22 cellular contexts compared by ENCODE assay signal in genomic region chr10:130871406-130871805, GRCh38.
A peak's percentile ranks its signal among the peaks of the same experiment; 100 is the strongest.
DNase-seq lines count a peak whose midpoint lies in the region; ATAC-seq, FAIRE-seq and TF ChIP-seq lines count a peak whose summit lies in the region.
"Had no signal": no experiment of that assay in that cellular context is flagged by ENCODE, and none has a peak within 500 bp of the region (broad histone marks: within the 10 kb centered on the region; RNA-seq: fewer than 3 reads in every experiment).

No MANE protein-coding gene starts in this region.

- H3K36me3 ChIP-seq in HepG2 (replicated peaks in 1 of 2; ENCODE audit: control insufficient read depth in 1 of 2, insufficient read depth in 2 of 2, low read length in 2 of 2) (no peaks in the 10 kb centered on the region), mesendoderm (ENCODE audit: control insufficient read depth, insufficient read depth, low read length) (no peaks in the 10 kb centered on the region)
- H3K36me3 ChIP-seq: BLaER1 treated with 17β-estradiol and CSF1 and Interleukin-3, amounts not matched to agents 10 nM and 100 nM had no signal

- H3K9me3 ChIP-seq in HepG2 (ENCODE audit: low read length) = no peaks in the 10 kb centered on the region
- H3K9me3 ChIP-seq: A549, Caco-2 had no signal

- no peak overlapping the region for H3K18ac ChIP-seq in mesendoderm (ENCODE audit: low read length)

- no peak overlapping the region for H2BK120ac ChIP-seq in mesendoderm (ENCODE audit: low read depth, low read length)

- H3K79me1 ChIP-seq in mesendoderm (ENCODE audit: low read length) = no peaks in the 10 kb centered on the region

- H3K27ac Mint-ChIP-seq in osteocyte (ENCODE audit: unreplicated experiment) = no peak overlapping the region
- H3K27ac Mint-ChIP-seq: B cell; CD4-positive, alpha-beta T cell; CD8-positive, alpha-beta T cell had no signal

- no peak overlapping the region for H3K4ac ChIP-seq in mesendoderm (ENCODE audit: low read depth, low read length)

- FAIRE-seq in HepG2 (lab: Jason Lieb, UNC) = no peak
- FAIRE-seq: A549, D721Med, G401.6, GM12891, GM19239 had no signal

- no peak overlapping the region for H3K56ac ChIP-seq in mesendoderm (ENCODE audit: low read length)

- no peak for TF ChIP-seq EP300 in HepG2 (IDR thresholded peaks at IDR 0.05; ENCODE audit: low read depth in 2 of 2, low read length in 2 of 2)
- no peak for TF ChIP-seq EP300 in HepG2 (CRISPR knock-in tag; IDR thresholded peaks at IDR 0.05; ENCODE audit: borderline replicate concordance)

- TF ChIP-seq RAD21 in HepG2 (CRISPR knock-in tag; IDR thresholded peaks at IDR 0.05) = no peak

- ATAC-seq in Right ventricle myocardium inferior (no peak), HepG2 (no peak)
- ATAC-seq: A549; CD8-positive, alpha-beta T cell had no signal

- no peak overlapping the region for H2BK15ac ChIP-seq in mesendoderm (replicated peaks; ENCODE audit: low read depth)

- POLR2A ChIA-PET in HepG2 (lab: Yijun Ruan, JAX) = no interaction called here

- no peak overlapping the region for H3K27ac ChIP-seq in HepG2 (ENCODE audit: extremely low read length, insufficient read depth, low read length)
- H3K27ac ChIP-seq in mesendoderm (ENCODE audit: low read depth, low read length) = no peak overlapping the region
- H3K27ac ChIP-seq: 22Rv1; A549; BLaER1 treated with 17β-estradiol and CSF1 and Interleukin-3, amounts not matched to agents 10 nM and 100 nM; C4-2B had no signal

- no TSS peak for BruUV-seq in HepG2 (replicated peaks; lab: Mats Ljungman, UMichigan)

- TF ChIP-seq POLR2A in HepG2 (IDR thresholded peaks at IDR 0.05; ENCODE audit: insufficient read depth in 1 of 2, low read depth in 2 of 2, low read length in 2 of 2) = no peak

- H3K27me3 ChIP-seq in HepG2 (ENCODE audit: control insufficient read depth in 1 of 2, insufficient read depth in 2 of 2, low read length in 2 of 2) (peaks cover 0 to 11% of the 10 kb centered on the region in 2 experiments; a peak in 3 of 5 replicates), mesendoderm (ENCODE audit: insufficient read depth, low read length, poor library complexity) (no peaks in the 10 kb centered on the region)
- H3K27me3 ChIP-seq: BLaER1 treated with 17β-estradiol and CSF1 and Interleukin-3, amounts not matched to agents 10 nM and 100 nM had no signal

- H3K9ac ChIP-seq in HepG2 (ENCODE audit: insufficient read depth, low read depth, low read length) (no peak overlapping the region), mesendoderm (ENCODE audit: low read length) (no peak overlapping the region)
- H3K9ac ChIP-seq: BLaER1 treated with 17β-estradiol and CSF1 and Interleukin-3, amounts not matched to agents 10 nM and 100 nM had no signal

- WGBS in HepG2 (ENCODE audit: low lambda C conversion rate) = 0% methylated on average over 1 of the region's 1 CpG
- WGBS in mesendoderm (ENCODE audit: extremely low coverage, insufficient coverage, low lambda C conversion rate) = no CpG with 5 or more reads among the region's 1 CpG

- H4K20me1 ChIP-seq in HepG2 (ENCODE audit: insufficient read depth, low read length) = no peaks in the 10 kb centered on the region
- H4K20me1 ChIP-seq: BLaER1 treated with 17β-estradiol and CSF1 and Interleukin-3, amounts not matched to agents 10 nM and 100 nM had no signal

- H3K4me3 ChIP-seq in HepG2 (replicated peaks in 1 of 3; ENCODE audit: insufficient read depth in 1 of 3, low read depth in 2 of 3, low read length in 3 of 3) (no peak overlapping the region), mesendoderm (ENCODE audit: low read length) (no peak overlapping the region)
- H3K4me3 ChIP-seq: A549; BLaER1 treated with 17β-estradiol and CSF1 and Interleukin-3, amounts not matched to agents 10 nM and 100 nM had no signal

- no peak overlapping the region for H2BK5ac ChIP-seq in mesendoderm (ENCODE audit: low read length)

- H4K8ac ChIP-seq in mesendoderm (ENCODE audit: low read depth, low read length) = no peak overlapping the region

- H2AK5ac ChIP-seq in mesendoderm (ENCODE audit: low read length) = no peak overlapping the region

- TF ChIP-seq CTCF in osteocyte (IDR thresholded peaks at IDR 0.05) = no peak
- no peak for TF ChIP-seq CTCF in HepG2 (CRISPR knock-in tag; IDR thresholded peaks at IDR 0.05)

- in situ Hi-C loops in HepG2 (cut with HindIII; ENCODE audit: extremely low pct_ligation_motif_present, low pct_unique_long_range_greater_than_20kb) = no loop called here

- CTCF ChIA-PET in HepG2 (lab: Yijun Ruan, JAX; ENCODE audit: low intra/inter-chr PET ratio, low total read pairs) = no interaction called here

- H3K23ac ChIP-seq in mesendoderm (ENCODE audit: low read length) = no peak overlapping the region

- H3K9me3 Mint-ChIP-seq in osteocyte (ENCODE audit: unreplicated experiment) = peaks cover 44% of the 10 kb centered on the region
- H3K9me3 Mint-ChIP-seq: CD4-positive, alpha-beta T cell; CD8-positive, alpha-beta T cell had no signal

- no peak overlapping the region for H2AFZ ChIP-seq in HepG2 (ENCODE audit: low read length)

- no peaks in the 10 kb centered on the region for H3K27me3 Mint-ChIP-seq in osteocyte (ENCODE audit: unreplicated experiment)
- H3K27me3 Mint-ChIP-seq: B cell had no signal

- no peak overlapping the region for H3K4me2 ChIP-seq in HepG2 (ENCODE audit: low read depth, low read length)
- H3K4me2 ChIP-seq in mesendoderm (ENCODE audit: low read length) = no peak overlapping the region
- H3K4me2 ChIP-seq: A549 had no signal

- H3K4me3 Mint-ChIP-seq in osteocyte (ENCODE audit: unreplicated experiment) = no peak overlapping the region
- H3K4me3 Mint-ChIP-seq: B cell; CD4-positive, alpha-beta T cell; CD8-positive, alpha-beta T cell had no signal

- intact Hi-C loops in cardiac septum (cut with DNase I) (no loop called here), Right ventricle myocardium inferior (cut with DNase I) (no loop called here), HepG2 (cut with micrococcal nuclease; ENCODE audit: unreplicated experiment) (no loop called here)

- H3K79me2 ChIP-seq in HepG2 (ENCODE audit: insufficient read depth, low read length) = no peaks in the 10 kb centered on the region
- H3K79me2 ChIP-seq in mesendoderm (ENCODE audit: control insufficient read depth, insufficient read depth, low read length) = no peaks in the 10 kb centered on the region

- H3K4me1 Mint-ChIP-seq in osteocyte (ENCODE audit: unreplicated experiment) = no peaks in the 10 kb centered on the region
- H3K4me1 Mint-ChIP-seq: B cell had no signal

- DNase-seq in cardiac septum (ENCODE audit: low spot score) (peak; percentile 54), Right ventricle myocardium inferior (ENCODE audit: missing footprints) (no peak), osteocyte (ENCODE audit: extremely low spot score, unreplicated experiment) (peak; percentile 25), ureter (ENCODE audit: low spot score) (peak; percentile 2), HepG2 (ENCODE audit: low spot score) (no peak), mesendoderm (no peak)
- DNase-seq: AML-193; Caco-2; Calu3; CD4-positive, alpha-beta T cell; DMS79 treated with DMSO at 0.1 percent for 48 hours; GF-D8 had no signal

- H3K4me1 ChIP-seq in HepG2 (ENCODE audit: insufficient read depth, low read length) (no peaks in the 10 kb centered on the region), mesendoderm (ENCODE audit: control insufficient read depth, low read depth, low read length) (no peaks in the 10 kb centered on the region)
- H3K4me1 ChIP-seq: A549, Caco-2 had no signal

- no peaks in the 10 kb centered on the region for H3K36me3 Mint-ChIP-seq in osteocyte (ENCODE audit: unreplicated experiment)
- H3K36me3 Mint-ChIP-seq: CD8-positive, alpha-beta T cell had no signal

- no peak overlapping the region for H4K5ac ChIP-seq in mesendoderm (ENCODE audit: low read length)

TF ChIP-seq in HepG2, 621 proteins besides CTCF, POLR2A, EP300 and RAD21 (continues in another document):
- TF ChIP-seq HNF1A (IDR thresholded peaks at IDR 0.05; ENCODE audit: low read depth) = no peak
- no peak for TF ChIP-seq HNF1A (CRISPR knock-in tag; IDR thresholded peaks at IDR 0.05; ENCODE audit: borderline replicate concordance)
- no peak for TF ChIP-seq NFKB2 (CRISPR knock-in tag; IDR thresholded peaks at IDR 0.05; ENCODE audit: borderline replicate concordance)
- TF ChIP-seq ZFP36 (IDR thresholded peaks at IDR 0.05; ENCODE audit: borderline replicate concordance, low read depth, low read length, partially characterized antibody) = no peak
- no peak for TF ChIP-seq HOXA3 (CRISPR knock-in tag; IDR thresholded peaks at IDR 0.05)

Comparison
In these comparisons a context has a peak if more than half of its experiments do, and no peak if none do; other contexts are left out.
1. DNase-seq: peak in cardiac septum (single experiment), osteocyte (single experiment) and ureter (single experiment); none in Right ventricle myocardium inferior (single experiment), HepG2 (single experiment) and mesendoderm (single experiment).